Comparison of ENCODE assay signal across 1 cellular context in genomic region chr21:46322351-46323226, GRCh38.
TF ChIP-seq lines count a peak whose summit lies in the region.

No MANE protein-coding gene starts in this region.

TF ChIP-seq in HEK293, 187 proteins besides CTCF, POLR2A, EP300 and RAD21 (continued from another document):
- no peak for TF ChIP-seq ZNF26 (tag by site-specific recombination; IDR thresholded peaks at IDR 0.05)
- peak; percentile 22; the same call in 1 of the 2 replicates for TF ChIP-seq ZNF645 (tag by site-specific recombination; IDR thresholded peaks at IDR 0.05)
- TF ChIP-seq ZNF791 (tag by site-specific recombination; IDR thresholded peaks at IDR 0.05) = no peak
- no peak for TF ChIP-seq TSHZ1 (tag by site-specific recombination; IDR thresholded peaks at IDR 0.05; ENCODE audit: borderline replicate concordance)
- TF ChIP-seq ZFHX2 (tag by site-specific recombination; conservative IDR thresholded peaks at IDR 0.05) = peak; percentile 86
- peak; percentile 92 for TF ChIP-seq ZNF600 (tag by site-specific recombination; IDR thresholded peaks at IDR 0.05)
- 0 out of 2 replicates have a peak, but pooled peaks have one; percentile 37 for TF ChIP-seq KLF16 (tag by site-specific recombination; IDR thresholded peaks at IDR 0.05)
- no peak; the same call in 1 of the 2 replicates for TF ChIP-seq ZNF639 (tag by site-specific recombination; IDR thresholded peaks at IDR 0.05)
- peak; percentile 29; the same call in 1 of the 2 replicates for TF ChIP-seq KLF17 (tag by site-specific recombination; IDR thresholded peaks at IDR 0.05)
- TF ChIP-seq ZXDB (tag by site-specific recombination; IDR thresholded peaks at IDR 0.05) = 0 out of 2 replicates have a peak, but pooled peaks have one; percentile 29
- TF ChIP-seq ZFP3 (tag by site-specific recombination; IDR thresholded peaks at IDR 0.05; ENCODE audit: low read depth) = no peak
- peak; percentile 20; the same call in 1 of the 2 replicates for TF ChIP-seq KLF10 (tag by site-specific recombination; IDR thresholded peaks at IDR 0.05)
- no peak for TF ChIP-seq ZNF239 (tag by site-specific recombination; IDR thresholded peaks at IDR 0.05)
- peak; percentile 65 for TF ChIP-seq KLF9 (tag by site-specific recombination; IDR thresholded peaks at IDR 0.05; ENCODE audit: low read depth)
- peak; percentile 84 for TF ChIP-seq EGR2 (tag by site-specific recombination; IDR thresholded peaks at IDR 0.05; ENCODE audit: low read depth)
